Comparison of ENCODE assay signal across 19 cellular contexts in genomic region chr16:12543700-12544476, GRCh38.
A peak's percentile ranks its signal among the peaks of the same experiment; 100 is the strongest.
DNase-seq lines count a peak whose midpoint lies in the region; ATAC-seq, FAIRE-seq and TF ChIP-seq lines count a peak whose summit lies in the region.
"Had no signal": no experiment of that assay in that cellular context is flagged by ENCODE, and none has a peak within 500 bp of the region (broad histone marks: within the 10 kb centered on the region; RNA-seq: fewer than 3 reads in every experiment).

No MANE protein-coding gene starts in this region.

- no peak overlapping the region for H2BK120ac ChIP-seq in H1 (replicated peaks; ENCODE audit: low read depth, low read length)

- WGBS in H1 (ENCODE audit: extremely low coverage in 1 of 2, insufficient coverage in 1 of 2, insufficient read length in 1 of 2, insufficient replicate concordance in 2 of 2, low coverage in 1 of 2, low lambda C conversion rate in 2 of 2, missing lambda C conversion rate in 1 of 2), 2 experiments = 88% methylated on average over 17 of the region's 17 CpGs; no CpG with 5 or more reads in 1 of the 2 experiments
- 92 to 97% methylated on average over 9 to 16 of the region's 17 CpGs for WGBS in endodermal cell (ENCODE audit: insufficient coverage in 1 of 2, insufficient read length in 1 of 2), 2 experiments
- WGBS in ovary, 3 donors = 84 to 91% (median 86%) methylated on average over 17 of the region's 17 CpGs

- H3K9me3 Mint-ChIP-seq in endodermal cell = no peaks in the 10 kb centered on the region
- H3K9me3 Mint-ChIP-seq: activated naive CD4-positive, alpha-beta T cell treated with anti-CD3 and anti-CD28 coated beads for 36 hours had no signal

- no peak overlapping the region for H3K23ac ChIP-seq in H1 (ENCODE audit: insufficient read length)

- H3K27me3 ChIP-seq in OCI-LY3 (ENCODE audit: low read depth, low read length) (peaks cover 20% of the 10 kb centered on the region), H1 (replicated peaks in 1 of 4; ENCODE audit: control insufficient read depth in 3 of 4, extremely low read depth in 1 of 4, insufficient read depth in 3 of 4, low read length in 3 of 4) (no peaks in the 10 kb centered on the region), endodermal cell (ENCODE audit: control insufficient read depth, insufficient read depth, low read length, poor library complexity, severe bottlenecking) (no peaks in the 10 kb centered on the region), ovary (no peaks in the 10 kb centered on the region)
- H3K27me3 ChIP-seq: body of pancreas, sigmoid colon, suprapubic skin had no signal

- no peaks in the 10 kb centered on the region for H3K79me2 ChIP-seq in OCI-LY3 (ENCODE audit: low read length)
- H3K79me2 ChIP-seq in H1 (ENCODE audit: control insufficient read depth in 1 of 2, insufficient read depth in 2 of 2, low read length in 2 of 2) = no peaks in the 10 kb centered on the region

- no peak overlapping the region for H3K4ac ChIP-seq in H1 (replicated peaks; ENCODE audit: insufficient read length, low read depth, low read length)

- H3K27ac Mint-ChIP-seq in endodermal cell = no peak overlapping the region
- H3K27ac Mint-ChIP-seq: activated naive CD4-positive, alpha-beta T cell treated with anti-CD3 and anti-CD28 coated beads for 36 hours had no signal

- H3K79me1 ChIP-seq in H1 (ENCODE audit: low read depth, low read length) = no peaks in the 10 kb centered on the region

- TF ChIP-seq POLR2A in GM12891 (IDR thresholded peaks at IDR 0.05; ENCODE audit: low read depth, low read length) (peak; percentile 60; the same call in 1 of the 2 replicates), H1 (IDR thresholded peaks at IDR 0.05; ENCODE audit: control extremely low read depth in 1 of 2, low read depth in 2 of 2, low read length in 2 of 2) (no peak), ovary (IDR thresholded peaks at IDR 0.05) (no peak)

- no peak overlapping the region for H3K18ac ChIP-seq in H1 (ENCODE audit: extremely low read depth, low read length)

- peak overlapping the region; percentile 19 for H3K56ac ChIP-seq in H1 (replicated peaks; ENCODE audit: insufficient read length, low read depth, low read length)

- DNase-seq in GM12891 (ENCODE audit: insufficient read length, low spot score) (no peak), H1 (ENCODE audit: low read depth in 1 of 2, low spot score in 2 of 2) (no peak), renal cortical epithelial cell (ENCODE audit: low read depth) (peak; percentile 55), endodermal cell (no peak), ovary (no peak)
- no peak for DNase-seq in stimulated activated CD4-positive, alpha-beta T cell treated with anti-CD3 and anti-CD28 coated beads, Interleukin-15, amount 100 ng/mL, for 24 hours
- DNase-seq: activated CD4-positive, CD25-positive, alpha-beta regulatory T cell; activated CD8-positive, alpha-beta memory T cell treated with anti-CD3 and anti-CD28 coated beads, Interleukin-2, amount 50 U/mL, for 4 hours; activated naive CD4-positive, alpha-beta T cell treated with anti-CD3 and anti-CD28 coated beads for 36 hours; body of pancreas; Calu3; MM.1S; NCI-H2107; NCI-H526 treated with DMSO at 0.1 percent for 48 hours; sigmoid colon; stimulated activated CD4-positive, alpha-beta T cell treated with anti-CD3 and anti-CD28 coated beads, Interleukin-4, amount 100 ng/mL, for 1 hour had no signal

- intact Hi-C loops in ovary (cut with DNase I) = no loop called here

- H3K36me3 Mint-ChIP-seq in endodermal cell (ENCODE audit: low read depth) = no peaks in the 10 kb centered on the region

- H3K4me2 ChIP-seq in OCI-LY3 (ENCODE audit: low read length) (peak overlapping the region; percentile 6), H1 (ENCODE audit: insufficient read depth in 1 of 2, low read depth in 2 of 2, low read length in 2 of 2) (no peak overlapping the region)

- no peak overlapping the region for H3K4me3 ChIP-seq in OCI-LY3 (ENCODE audit: low read length)
- no peak overlapping the region for H3K4me3 ChIP-seq in H1 (ENCODE audit: extremely low read depth in 1 of 4, insufficient read depth in 2 of 4, low read depth in 3 of 4, low read length in 4 of 4)
- H3K4me3 ChIP-seq in endodermal cell (ENCODE audit: low read length) = no peak overlapping the region
- no peak overlapping the region for H3K4me3 ChIP-seq in ovary
- H3K4me3 ChIP-seq: body of pancreas, sigmoid colon, suprapubic skin had no signal

- no peak overlapping the region for H2BK15ac ChIP-seq in H1 (ENCODE audit: low read length)

- POLR2A ChIA-PET in H1 (lab: Charles Lee; ENCODE audit: partially characterized antibody) = no interaction called here

- no peak overlapping the region for H4K91ac ChIP-seq in H1 (replicated peaks; ENCODE audit: insufficient read length, low read length)

- H4K5ac ChIP-seq in H1 (ENCODE audit: insufficient read length, low read depth, low read length) = no peak overlapping the region

- H2BK12ac ChIP-seq in H1 (ENCODE audit: low read depth, low read length) = no peak overlapping the region

- no peak overlapping the region for H3K14ac ChIP-seq in H1 (ENCODE audit: insufficient read length)

- no peak overlapping the region for H2AFZ ChIP-seq in OCI-LY3 (ENCODE audit: low read depth, low read length)
- no peak overlapping the region for H2AFZ ChIP-seq in H1 (ENCODE audit: low read length)

- no peaks in the 10 kb centered on the region for H3K27me3 Mint-ChIP-seq in endodermal cell (ENCODE audit: insufficient read depth)

- H3K4me3 Mint-ChIP-seq in endodermal cell = no peak overlapping the region
- H3K4me3 Mint-ChIP-seq: activated naive CD4-positive, alpha-beta T cell treated with anti-CD3 and anti-CD28 coated beads for 36 hours had no signal

- TF ChIP-seq EP300 in H1 (IDR thresholded peaks at IDR 0.05; ENCODE audit: borderline replicate concordance in 1 of 2, low read depth in 2 of 2, low read length in 2 of 2) (no peak), ovary (IDR thresholded peaks at IDR 0.05) (no peak)

- H3K36me3 ChIP-seq in OCI-LY3 (replicated peaks; ENCODE audit: low read depth, low read length) (no peaks in the 10 kb centered on the region), H1 (ENCODE audit: control insufficient read depth in 2 of 4, insufficient read depth in 4 of 4, low read length in 3 of 4) (no peaks in the 10 kb centered on the region), endodermal cell (ENCODE audit: control insufficient read depth, insufficient read depth, low read length) (no peaks in the 10 kb centered on the region), ovary (no peaks in the 10 kb centered on the region)
- H3K36me3 ChIP-seq: sigmoid colon, suprapubic skin had no signal

- TF ChIP-seq CTCF in OCI-LY3 (IDR thresholded peaks at IDR 0.05; ENCODE audit: low read depth, low read length) = no peak
- no peak for TF ChIP-seq CTCF in H1 (IDR thresholded peaks at IDR 0.05; ENCODE audit: control extremely low read depth in 1 of 3, insufficient read depth in 1 of 3, low read depth in 1 of 3, low read length in 3 of 3)
- TF ChIP-seq CTCF in endodermal cell (conservative IDR thresholded peaks at IDR 0.05) = no peak
- no peak for TF ChIP-seq CTCF in ovary (IDR thresholded peaks at IDR 0.05)

- H2AK5ac ChIP-seq in H1 (ENCODE audit: low read depth, low read length) = no peak overlapping the region

- H3K9me3 ChIP-seq in OCI-LY3 (ENCODE audit: insufficient read depth, low read length) = no peaks in the 10 kb centered on the region
- H3K9me3 ChIP-seq in H1 (ENCODE audit: insufficient read depth in 2 of 2, low read depth in 1 of 2, low read length in 1 of 2) = no peaks in the 10 kb centered on the region
- H3K9me3 ChIP-seq in endodermal cell (ENCODE audit: control insufficient read depth, low read length) = no peaks in the 10 kb centered on the region
- H3K9me3 ChIP-seq in ovary = no peaks in the 10 kb centered on the region
- H3K9me3 ChIP-seq: body of pancreas, sigmoid colon, suprapubic skin had no signal

- H4K20me1 ChIP-seq in OCI-LY3 (ENCODE audit: insufficient read depth, low read length) (peaks cover 4% of the 10 kb centered on the region; the same call in 1 of the 2 replicates), H1 (replicated peaks in 1 of 2; ENCODE audit: control insufficient read depth in 1 of 2, insufficient read depth in 2 of 2, low read length in 2 of 2) (no peaks in the 10 kb centered on the region)

- CTCF ChIA-PET in H1 (lab: Charles Lee; ENCODE audit: partially characterized antibody) = interaction anchor here (1.1 to 1.5 kb wide), 2 partner anchors 9 to 75 kb away, joined by 3 read pairs; no protein-coding TSS in a partner anchor

- H3K4me1 ChIP-seq in OCI-LY3 (ENCODE audit: low read length) = peaks cover 71% of the 10 kb centered on the region
- H3K4me1 ChIP-seq in H1 (replicated peaks in 1 of 4; ENCODE audit: control insufficient read depth in 3 of 4, insufficient read depth in 4 of 4, low read length in 3 of 4) = no peaks in the 10 kb centered on the region; a peak in 1 of 7 replicates
- no peaks in the 10 kb centered on the region for H3K4me1 ChIP-seq in endodermal cell (ENCODE audit: control insufficient read depth, insufficient read depth, low read length)
- no peaks in the 10 kb centered on the region for H3K4me1 ChIP-seq in ovary (ENCODE audit: insufficient read depth)
- H3K4me1 ChIP-seq: body of pancreas had no signal

- H4K8ac ChIP-seq in H1 (ENCODE audit: extremely low read depth, insufficient read depth, low read length) = no peak overlapping the region

- no peak overlapping the region for H2BK5ac ChIP-seq in H1 (ENCODE audit: low read depth, low read length)

- ATAC-seq in HG02763 (IDR thresholded peaks at IDR 0.05; ENCODE audit: unreplicated experiment) = no peak
- ATAC-seq: body of pancreas had no signal

- TF ChIP-seq RAD21 in H1 (IDR thresholded peaks at IDR 0.05 in 1 of 2, conservative IDR thresholded peaks at IDR 0.05 in 1 of 2; ENCODE audit: low read depth in 2 of 2, low read length in 2 of 2) = no peak

- H3K9ac ChIP-seq in OCI-LY3 (ENCODE audit: low read length) (no peak overlapping the region), H1 (replicated peaks in 1 of 4; ENCODE audit: extremely low read depth in 1 of 4, low read depth in 3 of 4, low read length in 3 of 4) (no peak overlapping the region), endodermal cell (ENCODE audit: extremely low read depth, low read length, poor library complexity, severe bottlenecking) (no peak overlapping the region)

- no peak overlapping the region for H3K27ac ChIP-seq in OCI-LY3 (ENCODE audit: low read length)
- H3K27ac ChIP-seq in H1 (ENCODE audit: low read depth, low read length) = no peak overlapping the region
- H3K27ac ChIP-seq in endodermal cell (ENCODE audit: low read depth, low read length) = no peak overlapping the region
- no peak overlapping the region for H3K27ac ChIP-seq in ovary
- H3K27ac ChIP-seq: body of pancreas, sigmoid colon, suprapubic skin had no signal

- H2BK20ac ChIP-seq in H1 (ENCODE audit: low read length) = no peak overlapping the region

- FAIRE-seq in GM12891 (lab: Jason Lieb, UNC) (peak; percentile 48), H1 (lab: Jason Lieb, UNC) (no peak)

- peaks cover 9% of the 10 kb centered on the region for H3K4me1 Mint-ChIP-seq in endodermal cell

- H3K23me2 ChIP-seq in H1 (ENCODE audit: low read depth, low read length) = no peaks in the 10 kb centered on the region

TF ChIP-seq in GM12891, 5 proteins besides CTCF, POLR2A, EP300 and RAD21 (continues in another document):
- TF ChIP-seq SPI1 (IDR thresholded peaks at IDR 0.05; ENCODE audit: low read depth, low read length) = peak; percentile 84

TF ChIP-seq in H1, 55 proteins besides CTCF, POLR2A, EP300 and RAD21 (continues in another document):
- TF ChIP-seq JUND (IDR thresholded peaks at IDR 0.05; ENCODE audit: low read length) (no peak), NANOG (IDR thresholded peaks at IDR 0.05; ENCODE audit: insufficient read depth, low read depth, low read length, poor library complexity, severe bottlenecking) (no peak)
